In the genomic region with DNA sequence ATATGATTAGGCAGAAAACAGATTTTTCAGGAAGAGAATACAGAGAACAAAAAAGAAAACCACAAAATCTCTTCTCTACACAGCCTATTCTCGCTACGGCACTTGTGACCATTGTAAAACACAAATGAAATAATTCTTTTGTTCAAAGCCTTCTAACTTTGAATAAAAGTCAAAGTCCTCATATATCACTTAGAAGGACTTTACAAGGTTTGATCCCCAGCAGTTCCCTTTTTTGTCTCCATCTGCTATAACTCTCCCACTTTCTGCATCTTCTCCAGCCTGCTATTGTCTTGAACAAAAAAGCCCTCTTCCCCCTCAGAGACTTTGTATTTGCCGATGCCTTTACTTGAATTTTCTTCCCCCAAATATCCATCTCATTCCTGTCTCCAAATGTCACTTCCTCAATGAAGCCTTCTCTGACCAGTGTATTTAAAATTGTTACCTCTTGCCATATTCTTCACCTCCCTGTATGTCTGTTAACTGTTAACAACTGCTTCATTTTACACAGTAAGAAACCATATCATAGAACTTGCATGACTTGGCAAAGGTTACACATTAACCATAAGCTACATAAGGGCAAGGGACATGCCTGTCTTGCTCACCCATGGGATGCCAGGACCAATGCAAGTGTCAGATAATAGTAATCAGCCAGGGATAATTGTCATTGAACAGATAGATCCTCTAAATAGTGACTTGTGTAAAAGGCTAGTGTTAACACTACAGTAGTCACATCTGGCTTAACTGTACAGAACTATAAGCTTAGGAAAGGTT, we compare ENCODE assay signal across 9 cellular contexts.
DNase-seq lines count a peak whose midpoint lies in the region; ATAC-seq, FAIRE-seq and TF ChIP-seq lines count a peak whose summit lies in the region.
"Had no signal": no experiment of that assay in that cellular context is flagged by ENCODE, and none has a peak within 500 bp of the region (broad histone marks: within the 10 kb centered on the region; RNA-seq: fewer than 3 reads in every experiment).

No MANE protein-coding gene starts in this region.

- DNase-seq in activated CD4-positive, alpha-beta T cell treated with anti-CD3 and anti-CD28 coated beads for 36 hours = no peak
- no peak for DNase-seq in activated CD4-positive, alpha-beta T cell treated with anti-CD3 and anti-CD28 coated beads, Interleukin-2, amount 50 U/mL, for 48 hours
- peak; percentile 55 for DNase-seq in KBM-7
- peak; percentile 18 for DNase-seq in fibroblast of pulmonary artery (ENCODE audit: low read depth)
- DNase-seq in stimulated activated naive CD8-positive, alpha-beta T cell treated with anti-CD3 and anti-CD28 coated beads, Interleukin-15, Interleukin-2, amounts not matched to agents 100 U/mL and 50 U/mL, for 24 hours = no peak
- DNase-seq in frontal cortex (ENCODE audit: low spot score in 2 of 2) = no peak
- DNase-seq: activated effector memory CD4-positive, alpha-beta T cell treated with Interleukin-2 at 50 U/mL for 16 hours had no signal

- FAIRE-seq in frontal cortex (lab: Jason Lieb, UNC) = no peak

- no peak for TF ChIP-seq CTCF in fibroblast of pulmonary artery (IDR thresholded peaks at IDR 0.05; ENCODE audit: low read length, missing control alignments)

- H3K4me1 Mint-ChIP-seq in activated CD4-positive, alpha-beta T cell treated with anti-CD3 and anti-CD28 coated beads for 36 hours = peaks cover 65% of the 10 kb centered on the region

- H3K9me3 Mint-ChIP-seq in activated CD4-positive, alpha-beta T cell treated with anti-CD3 and anti-CD28 coated beads for 36 hours (ENCODE audit: low read depth) = peaks cover 2% of the 10 kb centered on the region

- no peaks in the 10 kb centered on the region for H3K27me3 Mint-ChIP-seq in activated CD4-positive, alpha-beta T cell treated with anti-CD3 and anti-CD28 coated beads for 36 hours

- intact Hi-C loops in activated CD4-positive, alpha-beta T cell treated with anti-CD3 and anti-CD28 coated beads for 36 hours (cut with DNase I, micrococcal nuclease) = loop anchor here (2.0 to 10.0 kb wide), 3 partner anchors 82 to 678 kb away; no protein-coding TSS in a partner anchor

- CTCF ChIA-PET in activated CD4-positive, alpha-beta T cell treated with anti-CD3 and anti-CD28 coated beads for 36 hours (lab: Charles Lee) = interaction anchor here (0.8 kb wide), 1 partner anchor 77 kb away, joined by 3 read pairs; no protein-coding TSS in a partner anchor

- peaks cover 63% of the 10 kb centered on the region for H3K36me3 Mint-ChIP-seq in activated CD4-positive, alpha-beta T cell treated with anti-CD3 and anti-CD28 coated beads for 36 hours (ENCODE audit: low read depth)

- POLR2A ChIA-PET in activated CD4-positive, alpha-beta T cell treated with anti-CD3 and anti-CD28 coated beads for 36 hours (lab: Charles Lee) = no interaction called here

- no peak overlapping the region for H3K4me3 ChIP-seq in fibroblast of pulmonary artery (replicated peaks; ENCODE audit: low read depth, low read length)

- in situ Hi-C loops in KBM-7 (cut with MboI; ENCODE audit: low pct_unique_long_range_greater_than_20kb, low sequenced_read_pairs) = no loop called here

- peak overlapping the region; percentile 91 for H3K27ac Mint-ChIP-seq in activated CD4-positive, alpha-beta T cell treated with anti-CD3 and anti-CD28 coated beads for 36 hours

- ATAC-seq in activated CD4-positive, alpha-beta T cell treated with anti-CD3 and anti-CD28 coated beads for 36 hours = peak; percentile 60
- peak; percentile 69 for ATAC-seq in stimulated activated naive CD8-positive, alpha-beta T cell treated with anti-CD3 and anti-CD28 coated beads, Interleukin-15, Interleukin-2, amounts not matched to agents 100 U/mL and 50 U/mL, for 24 hours
- no peak for ATAC-seq in HG02885 (IDR thresholded peaks at IDR 0.05; ENCODE audit: poor library complexity, unreplicated experiment)
- no peak for ATAC-seq in HG02884 (IDR thresholded peaks at IDR 0.05; ENCODE audit: unreplicated experiment)

- peak overlapping the region; percentile 50 for H3K4me3 Mint-ChIP-seq in activated CD4-positive, alpha-beta T cell treated with anti-CD3 and anti-CD28 coated beads for 36 hours

Comparison
In these comparisons a context has a peak if more than half of its experiments do, and no peak if none do; other contexts are left out.
1. ATAC-seq: peak in activated CD4-positive, alpha-beta T cell treated with anti-CD3 and anti-CD28 coated beads for 36 hours (single experiment) and stimulated activated naive CD8-positive, alpha-beta T cell treated with anti-CD3 and anti-CD28 coated beads, Interleukin-15, Interleukin-2, amounts not matched to agents 100 U/mL and 50 U/mL, for 24 hours (single experiment); none in HG02885 (single experiment) and HG02884 (single experiment).
2. DNase-seq: peak in KBM-7 (single experiment) and fibroblast of pulmonary artery (single experiment); none in activated CD4-positive, alpha-beta T cell treated with anti-CD3 and anti-CD28 coated beads for 36 hours (single experiment), activated CD4-positive, alpha-beta T cell treated with anti-CD3 and anti-CD28 coated beads, Interleukin-2, amount 50 U/mL, for 48 hours (0 of 2), stimulated activated naive CD8-positive, alpha-beta T cell treated with anti-CD3 and anti-CD28 coated beads, Interleukin-15, Interleukin-2, amounts not matched to agents 100 U/mL and 50 U/mL, for 24 hours (single experiment) and frontal cortex (0 of 2).